ENCODE assay signal across 19 cellular contexts in the genomic region with DNA sequence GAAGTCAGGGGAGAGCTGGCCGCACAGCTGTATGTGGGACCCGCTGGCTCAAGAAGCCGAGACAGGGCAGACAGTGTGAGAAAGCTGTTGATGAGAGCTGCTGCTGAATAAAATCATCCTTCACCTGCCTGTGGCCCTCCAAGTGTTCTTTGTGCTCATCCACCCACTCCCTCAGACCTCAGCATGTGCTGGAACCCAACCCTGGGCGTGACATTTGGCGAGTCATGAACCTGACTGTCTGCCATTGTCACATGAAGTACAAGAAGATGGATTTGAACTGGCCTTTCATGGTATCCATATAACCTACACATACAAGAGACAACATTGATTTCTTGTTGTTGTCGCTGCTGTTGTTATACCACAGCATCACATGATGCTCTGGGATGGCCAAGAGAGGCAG.
A peak's percentile ranks its signal among the peaks of the same experiment; 100 is the strongest.
DNase-seq lines count a peak whose midpoint lies in the region; ATAC-seq, FAIRE-seq and TF ChIP-seq lines count a peak whose summit lies in the region.
"Had no signal": no experiment of that assay in that cellular context is flagged by ENCODE, and none has a peak within 500 bp of the region (broad histone marks: within the 10 kb centered on the region; RNA-seq: fewer than 3 reads in every experiment).

No MANE protein-coding gene starts in this region.

- H3K9me3 ChIP-seq in MG63 (no peaks in the 10 kb centered on the region), astrocyte (ENCODE audit: insufficient read depth, low read depth, low read length) (no peaks in the 10 kb centered on the region), esophagus muscularis mucosa (peaks cover 0 to 8% (median 3%) of the 10 kb centered on the region in 4 donors)
- H3K9me3 ChIP-seq: BE2C, Caco-2 had no signal

- WGBS in esophagus muscularis mucosa, result 67% methylated on average over 6 of the region's 6 CpGs

- H3K4me3 ChIP-seq in MG63, result no peak overlapping the region
- no peak overlapping the region for H3K4me3 ChIP-seq in astrocyte (ENCODE audit: insufficient read depth, low read depth, low read length)
- no peak overlapping the region for H3K4me3 ChIP-seq in esophagus muscularis mucosa

- H3K27ac ChIP-seq in astrocyte (ENCODE audit: low read depth, low read length) (peak overlapping the region; percentile 68), esophagus muscularis mucosa (replicated peaks in 1 of 4) (no peak overlapping the region)
- H3K27ac ChIP-seq: HL-60 had no signal

- no peaks in the 10 kb centered on the region for H4K20me1 ChIP-seq in astrocyte (ENCODE audit: insufficient read depth, low read length)

- peaks cover 9% of the 10 kb centered on the region for H3K4me1 Mint-ChIP-seq in astrocyte (ENCODE audit: low read depth, unreplicated experiment)
- H3K4me1 Mint-ChIP-seq in CD14-positive monocyte, result no peaks in the 10 kb centered on the region

- no peak for TF ChIP-seq EP300 in esophagus muscularis mucosa (IDR thresholded peaks at IDR 0.05)

- H3K27me3 Mint-ChIP-seq in astrocyte (ENCODE audit: low read depth, unreplicated experiment) (no peaks in the 10 kb centered on the region), CD14-positive monocyte (ENCODE audit: low read depth in 3 of 3) (peaks cover 0 to 1% (median 0%) of the 10 kb centered on the region in 3 donors)
- H3K27me3 Mint-ChIP-seq: CD4-positive, alpha-beta T cell had no signal

- H3K4me1 ChIP-seq in astrocyte (ENCODE audit: insufficient read depth, low read length) (peaks cover 14% of the 10 kb centered on the region), esophagus muscularis mucosa (no peaks in the 10 kb centered on the region)
- H3K4me1 ChIP-seq: BE2C, Caco-2 had no signal

- no peaks in the 10 kb centered on the region for H3K36me3 ChIP-seq in MG63
- H3K36me3 ChIP-seq in astrocyte (ENCODE audit: insufficient read depth, low read length), result no peaks in the 10 kb centered on the region
- H3K36me3 ChIP-seq in esophagus muscularis mucosa, result no peaks in the 10 kb centered on the region
- H3K36me3 ChIP-seq: BE2C had no signal

- no peak overlapping the region for H2AFZ ChIP-seq in astrocyte (ENCODE audit: low read depth, low read length)

- TF ChIP-seq CTCF in astrocyte (IDR thresholded peaks at IDR 0.05; ENCODE audit: insufficient read depth, low read depth, low read length) (no peak), esophagus muscularis mucosa (IDR thresholded peaks at IDR 0.05) (no peak), CD14-positive monocyte (IDR thresholded peaks at IDR 0.05) (no peak)

- no peak for FAIRE-seq in astrocyte (lab: Jason Lieb, UNC)
- FAIRE-seq: A204.1, D721Med, G401.6, GM12891, GM19239, H1 had no signal

- no peak for TF ChIP-seq POLR2A in esophagus muscularis mucosa (IDR thresholded peaks at IDR 0.05; ENCODE audit: low read depth)

- H3K9me3 Mint-ChIP-seq in astrocyte (ENCODE audit: unreplicated experiment) (no peaks in the 10 kb centered on the region), CD14-positive monocyte (peaks cover 0 to 10% (median 3%) of the 10 kb centered on the region in 7 donors)

- H3K9ac ChIP-seq in astrocyte (ENCODE audit: low read length), result peak overlapping the region; percentile 26

- H3K36me3 Mint-ChIP-seq in astrocyte (ENCODE audit: low read depth, unreplicated experiment), result no peaks in the 10 kb centered on the region
- H3K36me3 Mint-ChIP-seq in CD14-positive monocyte, result no peaks in the 10 kb centered on the region

- H3K79me2 ChIP-seq in astrocyte (ENCODE audit: insufficient read depth, low read length), result no peaks in the 10 kb centered on the region

- ATAC-seq in HG03159 (IDR thresholded peaks at IDR 0.05; ENCODE audit: unreplicated experiment), result no peak

- peak overlapping the region; percentile 8 for H3K4me2 ChIP-seq in astrocyte (ENCODE audit: low read length)

- DNase-seq in MG63, result peak; percentile 20
- no peak for DNase-seq in astrocyte (ENCODE audit: low read depth)
- peak; percentile 88 for DNase-seq in esophagus muscularis mucosa (ENCODE audit: extremely low spot score)
- no peak for DNase-seq in mucosa of gallbladder (ENCODE audit: low spot score)
- DNase-seq in CD14-positive monocyte (ENCODE audit: low spot score), result no peak
- DNase-seq: ACHN; BE2C; C1 segment of cervical spinal cord; Caco-2; CD4-positive, alpha-beta T cell; H9 had no signal

- H3K27ac Mint-ChIP-seq in astrocyte (ENCODE audit: unreplicated experiment), result no peak overlapping the region
- no peak overlapping the region for H3K27ac Mint-ChIP-seq in CD14-positive monocyte
- H3K27ac Mint-ChIP-seq: CD4-positive, alpha-beta T cell; H9 had no signal

- intact Hi-C loops in esophagus muscularis mucosa (cut with DNase I) (no loop called here), CD14-positive monocyte (cut with micrococcal nuclease) (no loop called here)

- H3K4me3 Mint-ChIP-seq in astrocyte (ENCODE audit: unreplicated experiment), result no peak overlapping the region
- no peak overlapping the region for H3K4me3 Mint-ChIP-seq in CD14-positive monocyte
- H3K4me3 Mint-ChIP-seq: CD4-positive, alpha-beta T cell; H9 had no signal

- H3K27me3 ChIP-seq in MG63, result no peaks in the 10 kb centered on the region
- no peaks in the 10 kb centered on the region for H3K27me3 ChIP-seq in astrocyte (ENCODE audit: insufficient read depth, low read length)
- no peaks in the 10 kb centered on the region for H3K27me3 ChIP-seq in esophagus muscularis mucosa
- H3K27me3 ChIP-seq: BE2C had no signal

Comparison
In these comparisons a context has a peak if more than half of its experiments do, and no peak if none do; other contexts are left out.
1. DNase-seq: peak in MG63 (single experiment) and esophagus muscularis mucosa (single experiment); none in astrocyte (single experiment), mucosa of gallbladder (single experiment) and CD14-positive monocyte (single experiment).